Comparison of ENCODE assay signal across 10 cellular contexts in the genomic region with DNA sequence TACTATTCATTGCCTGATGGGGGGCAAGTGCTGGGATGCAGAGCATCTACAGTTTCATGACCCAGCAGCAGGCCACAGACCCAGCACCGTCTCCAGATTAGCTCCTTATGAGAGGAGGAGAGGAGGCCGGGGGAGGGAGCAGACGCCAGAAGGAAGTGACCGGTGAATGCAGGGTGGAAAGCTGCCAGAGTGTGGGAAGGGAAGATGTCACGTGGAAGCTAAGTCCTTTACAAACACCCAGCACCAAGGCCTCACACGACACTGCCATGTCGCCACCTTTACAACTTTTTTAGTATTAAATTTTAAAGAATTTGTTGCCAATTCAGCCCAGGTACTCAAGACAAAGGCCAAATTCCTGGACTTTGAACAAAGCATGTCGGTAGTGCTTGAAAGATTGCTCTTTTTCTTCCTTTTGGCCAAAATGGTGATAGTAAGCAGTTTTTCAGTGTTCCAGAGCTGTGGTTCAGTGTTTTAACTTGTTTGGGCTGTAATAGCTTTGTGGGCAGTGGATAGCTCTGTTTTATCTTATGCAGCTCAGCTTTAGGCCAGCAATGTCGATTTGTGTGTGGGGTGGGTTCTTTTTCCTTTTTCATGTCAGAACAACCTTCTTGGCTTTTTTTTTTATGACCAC. TPM values are rescaled to one million over a fixed set of nuclear protein-coding genes. Genes with fewer than 3 reads are reported as not detected.
DNase-seq lines count a peak whose midpoint lies in the region; ATAC-seq and TF ChIP-seq lines count a peak whose summit lies in the region.
"Had no signal": no experiment of that assay in that cellular context is flagged by ENCODE, and none has a peak within 500 bp of the region (broad histone marks: within the 10 kb centered on the region; RNA-seq: fewer than 3 reads in every experiment).

No MANE protein-coding gene starts in this region.

- ATAC-seq in WTC11 (peak; percentile 30), Right ventricle myocardium inferior (peak; percentile 65), GM19328 (IDR thresholded peaks at IDR 0.05; ENCODE audit: unreplicated experiment) (no peak), HG02840 (IDR thresholded peaks at IDR 0.05; ENCODE audit: low FRiP score, unreplicated experiment) (no peak)

- CTCF ChIA-PET in WTC11 (lab: Charles Lee), result interaction anchor here (0.9 to 3.4 kb wide), 10 partner anchors 12 to 123 kb away, joined by 3 to 10 read pairs (median 5); no protein-coding TSS in a partner anchor

- no peaks in the 10 kb centered on the region for H3K27me3 Mint-ChIP-seq in WTC11 (ENCODE audit: low read depth)
- H3K27me3 Mint-ChIP-seq: activated naive CD8-positive, alpha-beta T cell treated with anti-CD3 and anti-CD28 coated beads, Interleukin-2, amount 10 ng/mL, durations not matched to agents 7 days and 5 days had no signal

- no peaks in the 10 kb centered on the region for H3K36me3 Mint-ChIP-seq in WTC11

- H3K4me1 Mint-ChIP-seq in WTC11, result peaks cover 19% of the 10 kb centered on the region

- DNase-seq in COLO829 (ENCODE audit: low spot score) (peak; percentile 50), WTC11 (ENCODE audit: low spot score) (no peak), Right ventricle myocardium inferior (ENCODE audit: missing footprints) (peak; percentile 88), posterior vena cava (ENCODE audit: low spot score) (peak; percentile 91), HuH-7.5 (ENCODE audit: low spot score) (no peak), NCI-H1930 (lab: John Stamatoyannopoulos, UW) (no peak)
- DNase-seq: activated naive CD8-positive, alpha-beta T cell treated with anti-CD3 and anti-CD28 coated beads, Interleukin-2, amount 10 ng/mL, durations not matched to agents 7 days and 5 days; Karpas-422 had no signal

- no peak overlapping the region for H3K27ac Mint-ChIP-seq in WTC11
- H3K27ac Mint-ChIP-seq: activated naive CD8-positive, alpha-beta T cell treated with anti-CD3 and anti-CD28 coated beads, Interleukin-2, amount 10 ng/mL, durations not matched to agents 7 days and 5 days had no signal

- no peak overlapping the region for H3K4me3 Mint-ChIP-seq in WTC11
- H3K4me3 Mint-ChIP-seq: activated naive CD8-positive, alpha-beta T cell treated with anti-CD3 and anti-CD28 coated beads, Interleukin-2, amount 10 ng/mL, durations not matched to agents 7 days and 5 days had no signal

- POLR2A ChIA-PET in WTC11 (lab: Charles Lee), result no interaction called here

- H3K9me3 Mint-ChIP-seq in WTC11, result no peaks in the 10 kb centered on the region
- H3K9me3 Mint-ChIP-seq: activated naive CD8-positive, alpha-beta T cell treated with anti-CD3 and anti-CD28 coated beads, Interleukin-2, amount 10 ng/mL, durations not matched to agents 7 days and 5 days had no signal

- TF ChIP-seq CTCF in WTC11 (IDR thresholded peaks at IDR 0.05), result no peak

- intact Hi-C loops in Right ventricle myocardium inferior (cut with DNase I), result loop anchor here (2.0 kb wide), 1 partner anchor 14 kb away; no protein-coding TSS in a partner anchor
- intact Hi-C loops in posterior vena cava (cut with DNase I), result no loop called here

TF ChIP-seq in WTC11, 78 proteins besides CTCF, POLR2A, EP300 and RAD21 (continues in another document):
- TF ChIP-seq GRHL2 (CRISPR knock-in tag; IDR thresholded peaks at IDR 0.05; ENCODE audit: insufficient replicate concordance, severe bottlenecking), result no peak
- TF ChIP-seq, protein P1, sequence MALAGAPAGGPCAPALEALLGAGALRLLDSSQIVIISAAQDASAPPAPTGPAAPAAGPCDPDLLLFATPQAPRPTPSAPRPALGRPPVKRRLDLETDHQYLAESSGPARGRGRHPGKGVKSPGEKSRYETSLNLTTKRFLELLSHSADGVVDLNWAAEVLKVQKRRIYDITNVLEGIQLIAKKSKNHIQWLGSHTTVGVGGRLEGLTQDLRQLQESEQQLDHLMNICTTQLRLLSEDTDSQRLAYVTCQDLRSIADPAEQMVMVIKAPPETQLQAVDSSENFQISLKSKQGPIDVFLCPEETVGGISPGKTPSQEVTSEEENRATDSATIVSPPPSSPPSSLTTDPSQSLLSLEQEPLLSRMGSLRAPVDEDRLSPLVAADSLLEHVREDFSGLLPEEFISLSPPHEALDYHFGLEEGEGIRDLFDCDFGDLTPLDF (CRISPR knock-in tag; IDR thresholded peaks at IDR 0.05), result no peak
- no peak for TF ChIP-seq SMAD4 (CRISPR knock-in tag; IDR thresholded peaks at IDR 0.05)
- no peak for TF ChIP-seq NFATC4 (CRISPR knock-in tag; IDR thresholded peaks at IDR 0.05)
- no peak for TF ChIP-seq ESRRA (CRISPR knock-in tag; IDR thresholded peaks at IDR 0.05; ENCODE audit: borderline replicate concordance)
- TF ChIP-seq, protein P2, sequence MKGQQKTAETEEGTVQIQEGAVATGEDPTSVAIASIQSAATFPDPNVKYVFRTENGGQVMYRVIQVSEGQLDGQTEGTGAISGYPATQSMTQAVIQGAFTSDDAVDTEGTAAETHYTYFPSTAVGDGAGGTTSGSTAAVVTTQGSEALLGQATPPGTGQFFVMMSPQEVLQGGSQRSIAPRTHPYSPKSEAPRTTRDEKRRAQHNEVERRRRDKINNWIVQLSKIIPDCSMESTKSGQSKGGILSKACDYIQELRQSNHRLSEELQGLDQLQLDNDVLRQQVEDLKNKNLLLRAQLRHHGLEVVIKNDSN (CRISPR knock-in tag; IDR thresholded peaks at IDR 0.05), result no peak
- TF ChIP-seq MYBL2 (CRISPR knock-in tag; IDR thresholded peaks at IDR 0.05), result no peak
- no peak for TF ChIP-seq CREB1 (CRISPR knock-in tag; IDR thresholded peaks at IDR 0.05)
- no peak for TF ChIP-seq ZNF423 (CRISPR knock-in tag; IDR thresholded peaks at IDR 0.05)
- TF ChIP-seq, protein P3, sequence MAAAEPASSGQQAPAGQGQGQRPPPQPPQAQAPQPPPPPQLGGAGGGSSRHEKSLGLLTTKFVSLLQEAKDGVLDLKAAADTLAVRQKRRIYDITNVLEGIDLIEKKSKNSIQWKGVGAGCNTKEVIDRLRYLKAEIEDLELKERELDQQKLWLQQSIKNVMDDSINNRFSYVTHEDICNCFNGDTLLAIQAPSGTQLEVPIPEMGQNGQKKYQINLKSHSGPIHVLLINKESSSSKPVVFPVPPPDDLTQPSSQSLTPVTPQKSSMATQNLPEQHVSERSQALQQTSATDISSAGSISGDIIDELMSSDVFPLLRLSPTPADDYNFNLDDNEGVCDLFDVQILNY (CRISPR knock-in tag; IDR thresholded peaks at IDR 0.05), result no peak
- TF ChIP-seq ZNF263 (CRISPR knock-in tag; IDR thresholded peaks at IDR 0.05; ENCODE audit: low read depth), result no peak
- TF ChIP-seq, protein P4, sequence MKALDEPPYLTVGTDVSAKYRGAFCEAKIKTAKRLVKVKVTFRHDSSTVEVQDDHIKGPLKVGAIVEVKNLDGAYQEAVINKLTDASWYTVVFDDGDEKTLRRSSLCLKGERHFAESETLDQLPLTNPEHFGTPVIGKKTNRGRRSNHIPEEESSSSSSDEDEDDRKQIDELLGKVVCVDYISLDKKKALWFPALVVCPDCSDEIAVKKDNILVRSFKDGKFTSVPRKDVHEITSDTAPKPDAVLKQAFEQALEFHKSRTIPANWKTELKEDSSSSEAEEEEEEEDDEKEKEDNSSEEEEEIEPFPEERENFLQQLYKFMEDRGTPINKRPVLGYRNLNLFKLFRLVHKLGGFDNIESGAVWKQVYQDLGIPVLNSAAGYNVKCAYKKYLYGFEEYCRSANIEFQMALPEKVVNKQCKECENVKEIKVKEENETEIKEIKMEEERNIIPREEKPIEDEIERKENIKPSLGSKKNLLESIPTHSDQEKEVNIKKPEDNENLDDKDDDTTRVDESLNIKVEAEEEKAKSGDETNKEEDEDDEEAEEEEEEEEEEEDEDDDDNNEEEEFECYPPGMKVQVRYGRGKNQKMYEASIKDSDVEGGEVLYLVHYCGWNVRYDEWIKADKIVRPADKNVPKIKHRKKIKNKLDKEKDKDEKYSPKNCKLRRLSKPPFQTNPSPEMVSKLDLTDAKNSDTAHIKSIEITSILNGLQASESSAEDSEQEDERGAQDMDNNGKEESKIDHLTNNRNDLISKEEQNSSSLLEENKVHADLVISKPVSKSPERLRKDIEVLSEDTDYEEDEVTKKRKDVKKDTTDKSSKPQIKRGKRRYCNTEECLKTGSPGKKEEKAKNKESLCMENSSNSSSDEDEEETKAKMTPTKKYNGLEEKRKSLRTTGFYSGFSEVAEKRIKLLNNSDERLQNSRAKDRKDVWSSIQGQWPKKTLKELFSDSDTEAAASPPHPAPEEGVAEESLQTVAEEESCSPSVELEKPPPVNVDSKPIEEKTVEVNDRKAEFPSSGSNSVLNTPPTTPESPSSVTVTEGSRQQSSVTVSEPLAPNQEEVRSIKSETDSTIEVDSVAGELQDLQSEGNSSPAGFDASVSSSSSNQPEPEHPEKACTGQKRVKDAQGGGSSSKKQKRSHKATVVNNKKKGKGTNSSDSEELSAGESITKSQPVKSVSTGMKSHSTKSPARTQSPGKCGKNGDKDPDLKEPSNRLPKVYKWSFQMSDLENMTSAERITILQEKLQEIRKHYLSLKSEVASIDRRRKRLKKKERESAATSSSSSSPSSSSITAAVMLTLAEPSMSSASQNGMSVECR (CRISPR knock-in tag; IDR thresholded peaks at IDR 0.05; ENCODE audit: borderline replicate concordance), result no peak
- no peak for TF ChIP-seq NR1H2 (CRISPR knock-in tag; IDR thresholded peaks at IDR 0.05)
- TF ChIP-seq, protein P5, sequence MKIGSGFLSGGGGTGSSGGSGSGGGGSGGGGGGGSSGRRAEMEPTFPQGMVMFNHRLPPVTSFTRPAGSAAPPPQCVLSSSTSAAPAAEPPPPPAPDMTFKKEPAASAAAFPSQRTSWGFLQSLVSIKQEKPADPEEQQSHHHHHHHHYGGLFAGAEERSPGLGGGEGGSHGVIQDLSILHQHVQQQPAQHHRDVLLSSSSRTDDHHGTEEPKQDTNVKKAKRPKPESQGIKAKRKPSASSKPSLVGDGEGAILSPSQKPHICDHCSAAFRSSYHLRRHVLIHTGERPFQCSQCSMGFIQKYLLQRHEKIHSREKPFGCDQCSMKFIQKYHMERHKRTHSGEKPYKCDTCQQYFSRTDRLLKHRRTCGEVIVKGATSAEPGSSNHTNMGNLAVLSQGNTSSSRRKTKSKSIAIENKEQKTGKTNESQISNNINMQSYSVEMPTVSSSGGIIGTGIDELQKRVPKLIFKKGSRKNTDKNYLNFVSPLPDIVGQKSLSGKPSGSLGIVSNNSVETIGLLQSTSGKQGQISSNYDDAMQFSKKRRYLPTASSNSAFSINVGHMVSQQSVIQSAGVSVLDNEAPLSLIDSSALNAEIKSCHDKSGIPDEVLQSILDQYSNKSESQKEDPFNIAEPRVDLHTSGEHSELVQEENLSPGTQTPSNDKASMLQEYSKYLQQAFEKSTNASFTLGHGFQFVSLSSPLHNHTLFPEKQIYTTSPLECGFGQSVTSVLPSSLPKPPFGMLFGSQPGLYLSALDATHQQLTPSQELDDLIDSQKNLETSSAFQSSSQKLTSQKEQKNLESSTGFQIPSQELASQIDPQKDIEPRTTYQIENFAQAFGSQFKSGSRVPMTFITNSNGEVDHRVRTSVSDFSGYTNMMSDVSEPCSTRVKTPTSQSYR (CRISPR knock-in tag; IDR thresholded peaks at IDR 0.05), result no peak
- TF ChIP-seq ZBTB21 (CRISPR knock-in tag; IDR thresholded peaks at IDR 0.05; ENCODE audit: borderline replicate concordance), result no peak
- no peak for TF ChIP-seq ZNF671 (CRISPR knock-in tag; IDR thresholded peaks at IDR 0.05)

RNA-seq across cellular contexts. Expression of a gene that starts 58.2 kb away (rescaled TPM):
- total RNA-seq in WTC11 (2021) (10.5 to 12.3 TPM (median 11.6 TPM) in 3 replicates), Right ventricle myocardium inferior (102 TPM), posterior vena cava (100 to 1,000 TPM; 101 to 125 TPM)

Comparison
In these comparisons a context has a peak if more than half of its experiments do, and no peak if none do; other contexts are left out.
1. DNase-seq: peak in COLO829 (single experiment), Right ventricle myocardium inferior (single experiment) and posterior vena cava (single experiment); none in WTC11 (single experiment), HuH-7.5 (single experiment) and NCI-H1930 (0 of 2).
2. ATAC-seq: peak in WTC11 (single experiment) and Right ventricle myocardium inferior (single experiment); none in GM19328 (single experiment) and HG02840 (single experiment).